In genomic region chr21:16022121-16022520, GRCh38 we compare ENCODE assay signal across 16 cellular contexts.
A peak's percentile ranks its signal among the peaks of the same experiment; 100 is the strongest.
DNase-seq lines count a peak whose midpoint lies in the region; ATAC-seq, FAIRE-seq and TF ChIP-seq lines count a peak whose summit lies in the region.
"Had no signal": no experiment of that assay in that cellular context is flagged by ENCODE, and none has a peak within 500 bp of the region (broad histone marks: within the 10 kb centered on the region; RNA-seq: fewer than 3 reads in every experiment).

No MANE protein-coding gene starts in this region.

- no peak overlapping the region for H3K14ac ChIP-seq in H1 (ENCODE audit: insufficient read length)

- no peak overlapping the region for H3K4me3 ChIP-seq in GM23338
- no peak overlapping the region for H3K4me3 ChIP-seq in PC-9
- no peak overlapping the region for H3K4me3 ChIP-seq in H1 (ENCODE audit: extremely low read depth in 1 of 4, insufficient read depth in 2 of 4, low read depth in 3 of 4, low read length in 4 of 4)

- 94% methylated on average over 4 of the region's 4 CpGs; no CpG with 5 or more reads in 1 of the 2 experiments for WGBS in H1 (ENCODE audit: extremely low coverage in 1 of 2, insufficient coverage in 1 of 2, insufficient read length in 1 of 2, insufficient replicate concordance in 2 of 2, low coverage in 1 of 2, low lambda C conversion rate in 2 of 2, missing lambda C conversion rate in 1 of 2), 2 experiments

- no peak for TF ChIP-seq CTCF in GM23338 (conservative IDR thresholded peaks at IDR 0.05; ENCODE audit: low read depth in 2 of 2)
- TF ChIP-seq CTCF in PC-9 (conservative IDR thresholded peaks at IDR 0.05) = no peak
- no peak for TF ChIP-seq CTCF in H1 (IDR thresholded peaks at IDR 0.05; ENCODE audit: control extremely low read depth in 1 of 3, insufficient read depth in 1 of 3, low read depth in 1 of 3, low read length in 3 of 3)
- TF ChIP-seq CTCF in glutamatergic neuron (IDR thresholded peaks at IDR 0.05; ENCODE audit: partially characterized antibody, unreplicated experiment) = no peak

- H2AFZ ChIP-seq in GM23338 (peak overlapping the region; percentile 60; the same call in 1 of the 2 replicates), PC-9 (0 out of 2 replicates have a peak overlapping the region, but pooled peaks have one; percentile 8), H1 (ENCODE audit: low read length) (peak overlapping the region; percentile 1; the same call in 1 of the 2 replicates)

- H3K9me3 ChIP-seq in PC-9 (ENCODE audit: insufficient read depth, low read depth) (no peaks in the 10 kb centered on the region), H1 (ENCODE audit: insufficient read depth in 2 of 2, low read depth in 1 of 2, low read length in 1 of 2) (no peaks in the 10 kb centered on the region; a peak in 1 of 4 replicates)
- H3K9me3 ChIP-seq: Caco-2 had no signal

- no peaks in the 10 kb centered on the region for H3K9me2 ChIP-seq in GM23338 (ENCODE audit: insufficient read depth)
- H3K9me2 ChIP-seq in PC-9 (ENCODE audit: insufficient read depth) = no peaks in the 10 kb centered on the region

- no peaks in the 10 kb centered on the region for H3K23me2 ChIP-seq in H1 (ENCODE audit: low read depth, low read length)

- no peak for TF ChIP-seq POLR2A in H1 (IDR thresholded peaks at IDR 0.05; ENCODE audit: control extremely low read depth in 1 of 2, low read depth in 2 of 2, low read length in 2 of 2)

- H4K20me1 ChIP-seq in GM23338 (replicated peaks; ENCODE audit: insufficient read depth) (no peaks in the 10 kb centered on the region), PC-9 (ENCODE audit: insufficient read depth) (no peaks in the 10 kb centered on the region), H1 (replicated peaks in 1 of 2; ENCODE audit: control insufficient read depth in 1 of 2, insufficient read depth in 2 of 2, low read length in 2 of 2) (no peaks in the 10 kb centered on the region)

- H3K27me3 ChIP-seq in GM23338 (ENCODE audit: insufficient read depth) = no peaks in the 10 kb centered on the region
- no peaks in the 10 kb centered on the region for H3K27me3 ChIP-seq in PC-9 (ENCODE audit: insufficient read depth, low read depth)
- no peaks in the 10 kb centered on the region for H3K27me3 ChIP-seq in H1 (replicated peaks in 1 of 4; ENCODE audit: control insufficient read depth in 3 of 4, extremely low read depth in 1 of 4, insufficient read depth in 3 of 4, low read length in 3 of 4)

- no peak overlapping the region for H4K5ac ChIP-seq in H1 (ENCODE audit: insufficient read length, low read depth, low read length)

- H3K27ac ChIP-seq in GM23338 (ENCODE audit: low read depth) = no peak overlapping the region
- H3K27ac ChIP-seq in PC-9 = no peak overlapping the region
- no peak overlapping the region for H3K27ac ChIP-seq in H1 (ENCODE audit: low read depth, low read length)

- H3K4me1 ChIP-seq in GM23338 (ENCODE audit: insufficient read depth) (no peaks in the 10 kb centered on the region), PC-9 (replicated peaks; ENCODE audit: insufficient read depth) (no peaks in the 10 kb centered on the region), H1 (replicated peaks in 1 of 4; ENCODE audit: control insufficient read depth in 3 of 4, insufficient read depth in 4 of 4, low read length in 3 of 4) (no peaks in the 10 kb centered on the region)
- H3K4me1 ChIP-seq: Caco-2 had no signal

- H3K36me3 ChIP-seq in GM23338 (ENCODE audit: insufficient read depth) (no peaks in the 10 kb centered on the region), PC-9 (ENCODE audit: low read depth) (no peaks in the 10 kb centered on the region), H1 (ENCODE audit: control insufficient read depth in 2 of 4, insufficient read depth in 4 of 4, low read length in 3 of 4) (no peaks in the 10 kb centered on the region)

- intact Hi-C loops in PC-9 (cut with micrococcal nuclease; ENCODE audit: unreplicated experiment) = no loop called here

- H2BK5ac ChIP-seq in H1 (ENCODE audit: low read depth, low read length) = no peak overlapping the region

- H3K27ac Mint-ChIP-seq in GM23338 (no peak overlapping the region), glutamatergic neuron (ENCODE audit: unreplicated experiment) (no peak overlapping the region)
- H3K27ac Mint-ChIP-seq: CD4-positive, CD25-positive, alpha-beta regulatory T cell; CD8-positive, alpha-beta T cell; H9 had no signal

- H3K9ac ChIP-seq in H1 (replicated peaks in 1 of 4; ENCODE audit: extremely low read depth in 1 of 4, low read depth in 3 of 4, low read length in 3 of 4) = no peak overlapping the region

- H3K9me3 Mint-ChIP-seq in GM23338 (no peaks in the 10 kb centered on the region), glutamatergic neuron (ENCODE audit: unreplicated experiment) (no peaks in the 10 kb centered on the region)
- H3K9me3 Mint-ChIP-seq: CD8-positive, alpha-beta T cell; H9 had no signal

- H3F3A ChIP-seq in GM23338 (replicated peaks; ENCODE audit: low read depth) (no peaks in the 10 kb centered on the region), PC-9 (ENCODE audit: insufficient read depth, low read depth) (no peaks in the 10 kb centered on the region)

- no peak for ATAC-seq in GM23338
- ATAC-seq in HG03139 (IDR thresholded peaks at IDR 0.05; ENCODE audit: unreplicated experiment) = no peak
- ATAC-seq: CD8-positive, alpha-beta T cell; HCT116 had no signal

- H2BK12ac ChIP-seq in H1 (ENCODE audit: low read depth, low read length) = no peak overlapping the region

- no peak overlapping the region for H4K8ac ChIP-seq in H1 (ENCODE audit: extremely low read depth, insufficient read depth, low read length)

- TF ChIP-seq RAD21 in H1 (IDR thresholded peaks at IDR 0.05 in 1 of 2, conservative IDR thresholded peaks at IDR 0.05 in 1 of 2; ENCODE audit: low read depth in 2 of 2, low read length in 2 of 2) = no peak

- H2AK5ac ChIP-seq in H1 (ENCODE audit: low read depth, low read length) = no peak overlapping the region

- H2BK15ac ChIP-seq in H1 (ENCODE audit: low read length) = no peak overlapping the region

- H3K79me1 ChIP-seq in H1 (ENCODE audit: low read depth, low read length) = no peaks in the 10 kb centered on the region

- H3K56ac ChIP-seq in H1 (replicated peaks; ENCODE audit: insufficient read length, low read depth, low read length) = no peak overlapping the region

- no peak overlapping the region for H4K91ac ChIP-seq in H1 (replicated peaks; ENCODE audit: insufficient read length, low read length)

- no TSS peak for BruUV-seq in PC-9 (replicated peaks; lab: Mats Ljungman, UMichigan)

- peaks cover 2% of the 10 kb centered on the region for H3K27me3 Mint-ChIP-seq in GM23338 (ENCODE audit: insufficient read depth, low read depth, poor library complexity)
- peaks cover 2% of the 10 kb centered on the region for H3K27me3 Mint-ChIP-seq in glutamatergic neuron (ENCODE audit: unreplicated experiment)
- H3K27me3 Mint-ChIP-seq: CD4-positive, CD25-positive, alpha-beta regulatory T cell had no signal

- H3K4me2 ChIP-seq in GM23338 (no peak overlapping the region), PC-9 (no peak overlapping the region), H1 (ENCODE audit: insufficient read depth in 1 of 2, low read depth in 2 of 2, low read length in 2 of 2) (no peak overlapping the region)

- DNase-seq in GM23338 (ENCODE audit: low spot score) (no peak), PC-9 (no peak), H1 (ENCODE audit: low read depth in 1 of 2, low spot score in 2 of 2) (no peak), NOMO-1 (lab: John Stamatoyannopoulos, UW; ENCODE audit: unreplicated experiment in 2 of 2) (no peak), glutamatergic neuron (no peak)
- DNase-seq: C1 segment of cervical spinal cord; Caco-2; CD4-positive, CD25-positive, alpha-beta regulatory T cell; CD8-positive, alpha-beta T cell; DMS153; DND-41; H9 had no signal

- no peaks in the 10 kb centered on the region for H3K79me2 ChIP-seq in GM23338 (replicated peaks; ENCODE audit: insufficient read depth)
- H3K79me2 ChIP-seq in PC-9 (ENCODE audit: low read depth) = no peaks in the 10 kb centered on the region
- no peaks in the 10 kb centered on the region for H3K79me2 ChIP-seq in H1 (ENCODE audit: control insufficient read depth in 1 of 2, insufficient read depth in 2 of 2, low read length in 2 of 2)

- POLR2A ChIA-PET in PC-9 (lab: Charles Lee; ENCODE audit: unreplicated experiment) (interaction anchor here (0.7 kb wide), 1 partner anchor 36 kb away, joined by 10 read pairs; no protein-coding TSS in a partner anchor), H1 (lab: Charles Lee; ENCODE audit: partially characterized antibody) (no interaction called here)

- no peak overlapping the region for H2BK120ac ChIP-seq in H1 (replicated peaks; ENCODE audit: low read depth, low read length)

- H3K4ac ChIP-seq in H1 (replicated peaks; ENCODE audit: insufficient read length, low read depth, low read length) = no peak overlapping the region

- H3K4me3 Mint-ChIP-seq in GM23338 = no peak overlapping the region
- H3K4me3 Mint-ChIP-seq in glutamatergic neuron (ENCODE audit: unreplicated experiment) = no peak overlapping the region
- H3K4me3 Mint-ChIP-seq: CD4-positive, CD25-positive, alpha-beta regulatory T cell; CD8-positive, alpha-beta T cell; H9 had no signal

- H3K18ac ChIP-seq in H1 (ENCODE audit: extremely low read depth, low read length) = no peak overlapping the region

- TF ChIP-seq EP300 in H1 (IDR thresholded peaks at IDR 0.05; ENCODE audit: borderline replicate concordance in 1 of 2, low read depth in 2 of 2, low read length in 2 of 2) = no peak

- H2BK20ac ChIP-seq in H1 (ENCODE audit: low read length) = no peak overlapping the region

- H3K23ac ChIP-seq in H1 (ENCODE audit: insufficient read length) = no peak overlapping the region

- H3K4me1 Mint-ChIP-seq in GM23338 = no peaks in the 10 kb centered on the region
- H3K4me1 Mint-ChIP-seq in glutamatergic neuron (ENCODE audit: low read depth, unreplicated experiment) = no peaks in the 10 kb centered on the region
- H3K4me1 Mint-ChIP-seq: CD4-positive, CD25-positive, alpha-beta regulatory T cell; H9 had no signal

- H3K36me3 Mint-ChIP-seq in GM23338 (ENCODE audit: low read depth) (no peaks in the 10 kb centered on the region), glutamatergic neuron (ENCODE audit: unreplicated experiment) (no peaks in the 10 kb centered on the region)
- H3K36me3 Mint-ChIP-seq: CD4-positive, CD25-positive, alpha-beta regulatory T cell; CD8-positive, alpha-beta T cell had no signal

- no peak for FAIRE-seq in H1 (lab: Jason Lieb, UNC)
- FAIRE-seq: G401.6, GM12892 had no signal

- CTCF ChIA-PET in PC-9 (lab: Charles Lee) (no interaction called here), H1 (lab: Charles Lee; ENCODE audit: partially characterized antibody) (interaction anchor here (0.6 to 1.6 kb wide), 4 partner anchors 11 to 244 kb away, joined by 3 to 6 read pairs (median 3); no protein-coding TSS in a partner anchor)

TF ChIP-seq in GM23338, 12 proteins besides CTCF, POLR2A, EP300 and RAD21 (continues in another document):
- TF ChIP-seq POLR2AphosphoS5 (IDR thresholded peaks at IDR 0.05; ENCODE audit: low read depth) (no peak), STAT1 (IDR thresholded peaks at IDR 0.05; ENCODE audit: unreplicated experiment) (no peak), EZH2phosphoT487 (IDR thresholded peaks at IDR 0.05; ENCODE audit: unreplicated experiment) (no peak)

TF ChIP-seq in H1, 55 proteins besides CTCF, POLR2A, EP300 and RAD21 (continues in another document):
- TF ChIP-seq TCF12 (IDR thresholded peaks at IDR 0.05; ENCODE audit: low read depth, low read length) = no peak
- TF ChIP-seq POLR2AphosphoS5 (IDR thresholded peaks at IDR 0.05; ENCODE audit: low read depth, low read length) = no peak

Comparison
In these comparisons a context has a peak if more than half of its experiments do, and no peak if none do; other contexts are left out.
1. H2AFZ ChIP-seq: peak in every context shown above with its lines; median percentile 60 in GM23338; 8 in PC-9; 1 in H1.